ENCODE assay signal across 27 cellular contexts in genomic region chr7:144769352-144769751, GRCh38.
"Had no signal": no experiment of that assay in that cellular context is flagged by ENCODE, and none has a peak within 500 bp of the region (broad histone marks: within the 10 kb centered on the region; RNA-seq: fewer than 3 reads in every experiment).

No MANE protein-coding gene starts in this region.

- H3K27me3 ChIP-seq: neural progenitor cell, ovary, right lobe of liver, sigmoid colon, stomach, thyroid gland, tibial nerve, upper lobe of left lung, vagina had no signal

- H3K4me3 Mint-ChIP-seq: nephron; neural progenitor cell; stimulated activated effector memory CD8-positive, alpha-beta T cell treated with anti-CD3 and anti-CD28 coated beads, Interleukin-12 subunit alpha, Interleukin-12 subunit beta, amount 100 ng/mL, for 72 hours; stimulated activated naive B cell treated with anti-CD40 and anti-IgM and Interleukin-4, amounts not matched to agents 10 μg/mL and 1 μg/mL and 100 μg/mL, for 72 hours; stimulated activated naive CD8-positive, alpha-beta T cell treated with anti-CD3 and anti-CD28 coated beads, Interleukin-15, Interleukin-2, amounts not matched to agents 100 ng/mL and 50 ng/mL, for 24 hours had no signal

- H3K27ac Mint-ChIP-seq: nephron; neural progenitor cell; progenitor cell of endocrine pancreas; stimulated activated effector memory CD8-positive, alpha-beta T cell treated with anti-CD3 and anti-CD28 coated beads, Interleukin-12 subunit alpha, Interleukin-12 subunit beta, amount 100 ng/mL, for 72 hours; stimulated activated naive B cell treated with anti-CD40 and anti-IgM and Interleukin-4, amounts not matched to agents 10 μg/mL and 1 μg/mL and 100 μg/mL, for 72 hours; stimulated activated naive CD8-positive, alpha-beta T cell treated with anti-CD3 and anti-CD28 coated beads, Interleukin-15, Interleukin-2, amounts not matched to agents 100 ng/mL and 50 ng/mL, for 24 hours had no signal

- DNase-seq: occipital lobe; ovary; posterior cingulate gyrus; psoas muscle; right cardiac atrium; right lobe of liver; sigmoid colon; small intestine; stimulated activated CD4-positive, alpha-beta T cell treated with anti-CD3 and anti-CD28 coated beads, Interleukin-15, amount 100 ng/mL, for 24 hours; stimulated activated CD4-positive, alpha-beta T cell treated with anti-CD3 and anti-CD28 coated beads, Interleukin-2, amount 100 ng/mL, for 24 hours; stimulated activated CD4-positive, alpha-beta T cell treated with anti-CD3 and anti-CD28 coated beads, Interleukin-2, amount 100 ng/mL, for 48 hours; stimulated activated CD4-positive, alpha-beta T cell treated with anti-CD3 and anti-CD28 coated beads, Interleukin-4, amount 100 ng/mL, for 24 hours; stimulated activated naive B cell treated with anti-CD40 and anti-IgM and Interleukin-4, amounts not matched to agents 10 μg/mL and 1 μg/mL and 100 μg/mL, for 72 hours; stimulated activated naive CD4-positive, alpha-beta T cell treated with Interleukin-2 at 50 U/mL for 16 hours; stomach; thyroid gland; trophoblast cell; upper lobe of left lung had no signal

- H3K4me1 Mint-ChIP-seq: nephron had no signal

- H3K4me3 ChIP-seq: neural progenitor cell, ovary, psoas muscle, right lobe of liver, sigmoid colon, stomach, thoracic aorta, thyroid gland, tibial nerve, upper lobe of left lung, vagina had no signal

- H3K36me3 ChIP-seq: neural progenitor cell, ovary, right lobe of liver, sigmoid colon, stomach, thoracic aorta, thyroid gland, tibial nerve, upper lobe of left lung, vagina had no signal

- ATAC-seq: psoas muscle; right lobe of liver; stimulated activated effector memory CD8-positive, alpha-beta T cell treated with anti-CD3 and anti-CD28 coated beads, Interleukin-12 subunit alpha, Interleukin-12 subunit beta, amount 100 ng/mL, for 72 hours; stimulated activated naive B cell treated with anti-CD40 and anti-IgM and Interleukin-4, amounts not matched to agents 10 μg/mL and 1 μg/mL and 100 μg/mL, for 72 hours had no signal

- H3K9me3 ChIP-seq: ovary, psoas muscle, right lobe of liver, sigmoid colon, stomach, thoracic aorta, thyroid gland, tibial nerve, upper lobe of left lung, vagina had no signal

- H3K36me3 Mint-ChIP-seq: neural progenitor cell; stimulated activated effector memory CD8-positive, alpha-beta T cell treated with anti-CD3 and anti-CD28 coated beads, Interleukin-12 subunit alpha, Interleukin-12 subunit beta, amount 100 ng/mL, for 72 hours had no signal

- H3K9me3 Mint-ChIP-seq: nephron; neural progenitor cell; stimulated activated effector memory CD8-positive, alpha-beta T cell treated with anti-CD3 and anti-CD28 coated beads, Interleukin-12 subunit alpha, Interleukin-12 subunit beta, amount 100 ng/mL, for 72 hours; stimulated activated naive B cell treated with anti-CD40 and anti-IgM and Interleukin-4, amounts not matched to agents 10 μg/mL and 1 μg/mL and 100 μg/mL, for 72 hours; stimulated activated naive CD8-positive, alpha-beta T cell treated with anti-CD3 and anti-CD28 coated beads, Interleukin-15, Interleukin-2, amounts not matched to agents 100 ng/mL and 50 ng/mL, for 24 hours had no signal

- H3K27me3 Mint-ChIP-seq: progenitor cell of endocrine pancreas; stimulated activated naive B cell treated with anti-CD40 and anti-IgM and Interleukin-4, amounts not matched to agents 10 μg/mL and 1 μg/mL and 100 μg/mL, for 72 hours; stimulated activated naive CD8-positive, alpha-beta T cell treated with anti-CD3 and anti-CD28 coated beads, Interleukin-15, Interleukin-2, amounts not matched to agents 100 ng/mL and 50 ng/mL, for 24 hours had no signal

- H3K4me1 ChIP-seq: neural progenitor cell, parathyroid adenoma, psoas muscle, right lobe of liver, sigmoid colon, stomach, thyroid gland, tibial nerve, upper lobe of left lung, vagina had no signal

- H3K27ac ChIP-seq: neural progenitor cell, ovary, parathyroid adenoma, psoas muscle, right lobe of liver, sigmoid colon, stomach, thoracic aorta, thyroid gland, tibial nerve, upper lobe of left lung, vagina had no signal
